11 cellular contexts compared by ENCODE assay signal in the genomic region with DNA sequence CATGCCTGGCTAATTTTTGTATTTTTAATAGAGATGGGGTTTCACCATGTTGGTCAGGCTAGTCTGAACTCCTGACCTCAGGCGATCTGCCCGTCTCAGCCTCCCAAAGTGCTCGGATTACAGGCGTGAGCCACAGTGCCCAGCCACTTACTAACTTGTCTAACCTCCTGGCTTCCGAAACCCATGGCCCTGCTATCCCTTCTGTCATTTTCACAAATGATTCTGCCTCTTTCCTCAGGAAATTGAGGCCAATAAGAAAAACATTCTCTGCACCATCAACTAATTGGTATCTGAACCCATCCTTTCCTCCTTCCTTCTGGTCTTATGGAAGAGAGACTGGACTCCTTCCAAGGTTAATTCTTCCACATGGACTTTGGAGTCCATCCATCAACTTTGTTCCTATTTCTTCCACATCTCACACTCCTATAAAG. TPM values are rescaled to one million over a fixed set of nuclear protein-coding genes. Genes with fewer than 3 reads are reported as not detected.
DNase-seq lines count a peak whose midpoint lies in the region; ATAC-seq and TF ChIP-seq lines count a peak whose summit lies in the region.
"Had no signal": no experiment of that assay in that cellular context is flagged by ENCODE, and none has a peak within 500 bp of the region (broad histone marks: within the 10 kb centered on the region; RNA-seq: fewer than 3 reads in every experiment).

No MANE protein-coding gene starts in this region.

- in situ Hi-C loops in astrocyte of the cerebellum (cut with HindIII; ENCODE audit: low sequenced_read_pairs) = no loop called here

- no peaks in the 10 kb centered on the region for H3K9me3 ChIP-seq in stomach

- no peaks in the 10 kb centered on the region for H3K9me3 Mint-ChIP-seq in activated T-helper 17 cell treated with anti-CD3 and anti-CD28 coated beads, Interleukin-2, amount 50 U/mL, for 72 hours
- H3K9me3 Mint-ChIP-seq: natural killer cell had no signal

- peaks cover 9% of the 10 kb centered on the region for H3K27me3 Mint-ChIP-seq in activated T-helper 17 cell treated with anti-CD3 and anti-CD28 coated beads, Interleukin-2, amount 50 U/mL, for 72 hours

- H3K36me3 Mint-ChIP-seq in activated T-helper 17 cell treated with anti-CD3 and anti-CD28 coated beads, Interleukin-2, amount 50 U/mL, for 72 hours (ENCODE audit: low read depth) = no peaks in the 10 kb centered on the region
- H3K36me3 Mint-ChIP-seq: natural killer cell had no signal

- H3K27ac Mint-ChIP-seq in activated T-helper 17 cell treated with anti-CD3 and anti-CD28 coated beads, Interleukin-2, amount 50 U/mL, for 72 hours = no peak overlapping the region
- H3K27ac Mint-ChIP-seq: natural killer cell had no signal

- H3K4me3 Mint-ChIP-seq in activated T-helper 17 cell treated with anti-CD3 and anti-CD28 coated beads, Interleukin-2, amount 50 U/mL, for 72 hours = no peak overlapping the region
- H3K4me3 Mint-ChIP-seq: natural killer cell had no signal

- no peak for TF ChIP-seq POLR2A in stomach (IDR thresholded peaks at IDR 0.05)

- no peak overlapping the region for H3K4me3 ChIP-seq in astrocyte of the cerebellum (ENCODE audit: low read depth, low read length)
- no peak overlapping the region for H3K4me3 ChIP-seq in stomach

- H3K36me3 ChIP-seq in stomach = no peaks in the 10 kb centered on the region

- peak; percentile 52 for DNase-seq in GM04504 (ENCODE audit: low read depth)
- peak; percentile 38 for DNase-seq in astrocyte of the cerebellum (ENCODE audit: low read depth)
- peak; percentile 53 for DNase-seq in iris pigment epithelial cell (ENCODE audit: low read depth)
- DNase-seq in stomach = no peak
- DNase-seq: activated CD8-positive, alpha-beta memory T cell treated with anti-CD3 and anti-CD28 coated beads, Interleukin-2, amount 50 U/mL, for 4 hours; natural killer cell; NCI-H1694 treated with DMSO at 0.1 percent for 48 hours had no signal

- no peak for ATAC-seq in HG03139 (IDR thresholded peaks at IDR 0.05; ENCODE audit: unreplicated experiment)
- no peak for ATAC-seq in HG03097 (IDR thresholded peaks at IDR 0.05; ENCODE audit: low FRiP score, unreplicated experiment)
- ATAC-seq in activated T-helper 17 cell treated with anti-CD3 and anti-CD28 coated beads, Interleukin-2, amount 50 U/mL, for 72 hours (replicated peaks) = no peak
- no peak for ATAC-seq in HG03196 (IDR thresholded peaks at IDR 0.05; ENCODE audit: unreplicated experiment)
- ATAC-seq: natural killer cell had no signal

- no peak for TF ChIP-seq CTCF in astrocyte of the cerebellum (IDR thresholded peaks at IDR 0.05; ENCODE audit: low read depth, low read length, missing control alignments)
- TF ChIP-seq CTCF in stomach (IDR thresholded peaks at IDR 0.05) = no peak

- peaks cover 0 to 40% (median 23%) of the 10 kb centered on the region in 4 donors for H3K4me1 ChIP-seq in stomach

- peak overlapping the region in 4 of 5 donors; percentile 70 to 83 (median 80) for H3K27ac ChIP-seq in stomach

- H3K27me3 ChIP-seq in stomach = no peaks in the 10 kb centered on the region

- intact Hi-C loops in stomach (cut with DNase I; ENCODE audit: low total_unique reads) = no loop called here

- 29 to 60% (median 35%) methylated on average over 5 of the region's 5 CpGs for WGBS in stomach, 5 donors

- H3K4me1 Mint-ChIP-seq in activated T-helper 17 cell treated with anti-CD3 and anti-CD28 coated beads, Interleukin-2, amount 50 U/mL, for 72 hours = no peaks in the 10 kb centered on the region
- H3K4me1 Mint-ChIP-seq: natural killer cell had no signal

- no peak for TF ChIP-seq EP300 in stomach (IDR thresholded peaks at IDR 0.05)

RNA-seq across cellular contexts. Expression of gene TNRC6A, which starts 27.9 kb away (rescaled TPM):
- total RNA-seq in stomach = 10 to 100 TPM; 37.1 to 59.6 (median 47.3) TPM
- 10 to 100 TPM in 1 of 3 donors, 1 to 10 TPM in 2; 6.8 to 30.2 (median 10.0) TPM for polyA plus RNA-seq in stomach
- 10 to 100 TPM; 40.5 to 47.8 TPM for total RNA-seq in activated T-helper 17 cell treated with anti-CD3 and anti-CD28 coated beads, Interleukin-2, amount 50 U/mL, for 72 hours
